9 cellular contexts compared by ENCODE assay signal in the genomic region with DNA sequence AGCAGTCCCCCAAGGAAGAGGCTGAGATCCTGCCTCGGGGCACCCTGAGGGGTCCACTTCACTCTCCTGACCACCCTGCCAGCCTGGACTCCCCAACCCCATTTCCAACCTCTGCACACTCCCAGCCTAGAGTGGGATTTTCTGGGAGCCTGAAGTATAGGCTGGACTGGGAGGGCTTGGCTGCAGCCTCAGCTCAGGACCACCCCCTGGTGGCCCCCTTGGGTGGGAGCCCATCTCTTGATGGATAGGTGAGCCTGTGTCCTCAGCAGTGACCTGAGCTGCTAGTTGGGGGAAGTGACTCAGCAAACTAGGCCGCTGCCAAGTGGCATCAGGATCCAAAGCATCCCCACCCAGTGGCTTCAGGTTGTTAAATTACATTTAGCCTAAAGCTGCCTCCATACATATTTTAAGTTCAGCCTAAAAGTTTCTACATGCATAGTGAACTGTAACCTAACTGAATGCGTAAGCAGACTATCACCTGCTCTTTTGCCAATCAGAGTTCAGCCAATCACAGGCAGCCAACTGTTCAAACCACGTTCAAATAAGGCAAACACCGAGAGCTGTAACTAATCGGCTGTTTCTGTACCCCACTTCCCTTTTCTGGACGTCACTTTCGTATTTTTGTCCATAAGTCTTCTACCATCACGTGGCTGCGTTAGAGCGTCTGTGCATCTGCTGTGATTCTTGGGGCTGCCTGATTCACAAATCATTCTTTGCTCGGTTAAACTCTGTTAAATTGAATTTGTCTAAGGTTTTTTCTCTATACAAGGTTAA.
DNase-seq lines count a peak whose midpoint lies in the region; ATAC-seq and TF ChIP-seq lines count a peak whose summit lies in the region.
"Had no signal": no experiment of that assay in that cellular context is flagged by ENCODE, and none has a peak within 500 bp of the region (broad histone marks: within the 10 kb centered on the region; RNA-seq: fewer than 3 reads in every experiment).

No MANE protein-coding gene starts in this region.

- peak; percentile 51 for TF ChIP-seq CTCF in GM12872 (IDR thresholded peaks at IDR 0.05; ENCODE audit: insufficient read depth, low read depth, low read length)
- TF ChIP-seq CTCF in nephron (IDR thresholded peaks at IDR 0.05; ENCODE audit: unreplicated experiment in 3 of 3): peak; percentile 27 to 43 (median 36)

- H3K4me3 Mint-ChIP-seq in nephron: no peak overlapping the region
- H3K4me3 Mint-ChIP-seq: activated naive CD4-positive, alpha-beta T cell treated with anti-CD3 and anti-CD28 coated beads for 36 hours had no signal

- H3K4me1 Mint-ChIP-seq in nephron: peaks cover 6% of the 10 kb centered on the region

- no peak overlapping the region for H3K27ac Mint-ChIP-seq in nephron
- H3K27ac Mint-ChIP-seq: activated naive CD4-positive, alpha-beta T cell treated with anti-CD3 and anti-CD28 coated beads for 36 hours had no signal

- ATAC-seq in HG02973 (IDR thresholded peaks at IDR 0.05; ENCODE audit: unreplicated experiment) (peak; percentile 36), HG03159 (IDR thresholded peaks at IDR 0.05; ENCODE audit: unreplicated experiment) (no peak), HG03108 (IDR thresholded peaks at IDR 0.05; ENCODE audit: unreplicated experiment) (no peak)

- peaks cover 10% of the 10 kb centered on the region for H3K9me3 Mint-ChIP-seq in nephron
- H3K9me3 Mint-ChIP-seq: activated naive CD4-positive, alpha-beta T cell treated with anti-CD3 and anti-CD28 coated beads for 36 hours had no signal

- peak; percentile 64 for DNase-seq in astrocyte of the hippocampus (ENCODE audit: low read depth, low spot score)
- DNase-seq in cerebellar cortex (ENCODE audit: low spot score): no peak
- DNase-seq in NCI-H2171 (lab: John Stamatoyannopoulos, UW): no peak
- DNase-seq: activated naive CD4-positive, alpha-beta T cell treated with anti-CD3 and anti-CD28 coated beads for 36 hours had no signal

- H3K36me3 Mint-ChIP-seq in nephron (ENCODE audit: low read depth): no peaks in the 10 kb centered on the region

- H3K27me3 Mint-ChIP-seq in nephron (ENCODE audit: low read depth): peaks cover 17% of the 10 kb centered on the region
